ENCODE assay signal across 8 cellular contexts in genomic region chr3:97841956-97842355, GRCh38.
"Had no signal": no experiment of that assay in that cellular context is flagged by ENCODE, and none has a peak within 500 bp of the region (broad histone marks: within the 10 kb centered on the region; RNA-seq: fewer than 3 reads in every experiment).

No MANE protein-coding gene starts in this region.

- H3K27ac Mint-ChIP-seq: GM23338, H9, IgD-negative memory B cell had no signal

- H3K9me3 Mint-ChIP-seq: GM23338, H9, IgD-negative memory B cell had no signal

- H3K27ac ChIP-seq: HL-60 had no signal

- DNase-seq: H9, HCEC 1CT had no signal

- H3K4me1 Mint-ChIP-seq: IgD-negative memory B cell had no signal

- H3K27me3 Mint-ChIP-seq: IgD-negative memory B cell had no signal

- ATAC-seq: GM23338, HepG2 had no signal

- FAIRE-seq: H1, H54, HepG2 had no signal

- H3K4me3 Mint-ChIP-seq: GM23338, H9, IgD-negative memory B cell had no signal

- H3K4me3 ChIP-seq: GM23338 had no signal
